Comparison of ENCODE assay signal across 14 cellular contexts in genomic region chr7:51314726-51315125, GRCh38. TPM values are rescaled to one million over a fixed set of nuclear protein-coding genes. Genes with fewer than 3 reads are reported as not detected.
DNase-seq lines count a peak whose midpoint lies in the region; ATAC-seq and TF ChIP-seq lines count a peak whose summit lies in the region.
"Had no signal": no experiment of that assay in that cellular context is flagged by ENCODE, and none has a peak within 500 bp of the region (broad histone marks: within the 10 kb centered on the region; RNA-seq: fewer than 3 reads in every experiment).

No MANE protein-coding gene starts in this region.

- H3T11ph ChIP-seq in H9 (ENCODE audit: low read length), result no peak overlapping the region

- no peak overlapping the region for H3K23ac ChIP-seq in H9 (ENCODE audit: insufficient read length, low read depth, low read length)

- no peak overlapping the region for H3K4ac ChIP-seq in H9 (ENCODE audit: low read depth, low read length)

- H2BK20ac ChIP-seq in H9 (ENCODE audit: low read depth, low read length, poor library complexity, severe bottlenecking), result no peak overlapping the region

- ATAC-seq in psoas muscle (peak; percentile 41 to 69 (median 55)), GM18858 (IDR thresholded peaks at IDR 0.05; ENCODE audit: unreplicated experiment) (no peak)

- no peak overlapping the region for H3K18ac ChIP-seq in H9 (ENCODE audit: insufficient read length, low read depth, low read length)

- H4K91ac ChIP-seq in H9 (ENCODE audit: insufficient read length, low read depth, low read length), result no peak overlapping the region

- H3K27ac Mint-ChIP-seq in H9, result no peak overlapping the region; a peak in 1 of 7 replicates
- H3K27ac Mint-ChIP-seq: activated B cell treated with CpG ODN at 0.5 μM for 24 hours; stimulated activated naive CD8-positive, alpha-beta T cell treated with anti-CD3 and anti-CD28 coated beads, Interleukin-15, Interleukin-2, amounts not matched to agents 100 ng/mL and 50 ng/mL, for 24 hours had no signal

- no peaks in the 10 kb centered on the region for H3K36me3 ChIP-seq in hepatocyte (replicated peaks; ENCODE audit: insufficient read depth, low read depth)
- H3K36me3 ChIP-seq in psoas muscle (ENCODE audit: insufficient read depth in 1 of 2, low read depth in 1 of 2), result no peaks in the 10 kb centered on the region
- no peaks in the 10 kb centered on the region for H3K36me3 ChIP-seq in spleen
- H3K36me3 ChIP-seq in brain microvascular endothelial cell (replicated peaks), result no peaks in the 10 kb centered on the region
- H3K36me3 ChIP-seq: colonic mucosa had no signal

- WGBS in H9 (ENCODE audit: extremely low coverage, insufficient read length, low lambda C conversion rate), result no CpG with 5 or more reads among the region's 4 CpGs
- WGBS in hepatocyte (ENCODE audit: low lambda C conversion rate, missing lambda C conversion rate), result 76% methylated on average over 4 of the region's 4 CpGs
- WGBS in psoas muscle, 3 donors, result 45 to 57% (median 57%) methylated on average over 4 of the region's 4 CpGs
- 85 to 88% (median 86%) methylated on average over 4 of the region's 4 CpGs for WGBS in spleen, 5 donors

- H3K36me3 Mint-ChIP-seq in H9 (ENCODE audit: insufficient read depth in 1 of 3, low read depth in 3 of 3), result no peaks in the 10 kb centered on the region; a peak in 1 of 7 replicates
- H3K36me3 Mint-ChIP-seq: naive B cell had no signal

- no peak overlapping the region for H3K14ac ChIP-seq in H9 (ENCODE audit: insufficient read depth, low read length)

- H3K9me3 Mint-ChIP-seq in H9, result no peaks in the 10 kb centered on the region; a peak in 1 of 5 replicates
- H3K9me3 Mint-ChIP-seq: activated B cell treated with CpG ODN at 0.5 μM for 24 hours; stimulated activated naive CD8-positive, alpha-beta T cell treated with anti-CD3 and anti-CD28 coated beads, Interleukin-15, Interleukin-2, amounts not matched to agents 100 ng/mL and 50 ng/mL, for 24 hours had no signal

- peaks cover 17% of the 10 kb centered on the region for H3K27me3 Mint-ChIP-seq in H9 (ENCODE audit: low read depth)

- H3K79me2 ChIP-seq in H9 (ENCODE audit: insufficient read depth, low read length) (peaks cover 1% of the 10 kb centered on the region; the same call in 1 of the 2 replicates), hepatocyte (peaks cover 48% of the 10 kb centered on the region)

- H3K4me3 ChIP-seq in hepatocyte, result peak overlapping the region; percentile 86
- H3K4me3 ChIP-seq in psoas muscle, result peak overlapping the region; percentile 81
- no peak overlapping the region for H3K4me3 ChIP-seq in spleen
- no peak overlapping the region for H3K4me3 ChIP-seq in brain microvascular endothelial cell (ENCODE audit: low read depth, low read length)

- no peak for TF ChIP-seq CTCF in H9 (conservative IDR thresholded peaks at IDR 0.05)
- TF ChIP-seq CTCF in hepatocyte (IDR thresholded peaks at IDR 0.05; ENCODE audit: poor library complexity), result no peak
- TF ChIP-seq CTCF in psoas muscle (IDR thresholded peaks at IDR 0.05), result no peak
- no peak for TF ChIP-seq CTCF in spleen (IDR thresholded peaks at IDR 0.05 in 8 of 11, conservative IDR thresholded peaks at IDR 0.05 in 3 of 11)
- TF ChIP-seq CTCF in brain microvascular endothelial cell (IDR thresholded peaks at IDR 0.05; ENCODE audit: low read depth, low read length, missing control alignments), result no peak

- in situ Hi-C loops in brain microvascular endothelial cell (cut with HindIII; ENCODE audit: low pct_ligation_motif_present, low sequenced_read_pairs), result no loop called here

- no peak for TF ChIP-seq POLR2A in spleen (IDR thresholded peaks at IDR 0.05)

- H3K4me1 ChIP-seq in H9 (ENCODE audit: insufficient read depth, low read length) (peaks cover 8% of the 10 kb centered on the region; the same call in 1 of the 2 replicates), hepatocyte (ENCODE audit: insufficient read depth) (peaks cover 17% of the 10 kb centered on the region), psoas muscle (peaks cover 5% of the 10 kb centered on the region), spleen (peaks cover 0 to 24% (median 18%) of the 10 kb centered on the region in 6 donors)
- H3K4me1 ChIP-seq: colonic mucosa had no signal

- no peaks in the 10 kb centered on the region for H3K9me3 ChIP-seq in H9 (ENCODE audit: control insufficient read depth, low read depth, low read length)
- no peaks in the 10 kb centered on the region for H3K9me3 ChIP-seq in hepatocyte (ENCODE audit: low read depth)
- H3K9me3 ChIP-seq in psoas muscle, result no peaks in the 10 kb centered on the region
- no peaks in the 10 kb centered on the region for H3K9me3 ChIP-seq in spleen
- H3K9me3 ChIP-seq: colonic mucosa had no signal

- no peak overlapping the region for H2BK120ac ChIP-seq in H9 (ENCODE audit: low read depth, low read length, poor library complexity, severe bottlenecking)

- H3K56ac ChIP-seq in H9 (ENCODE audit: insufficient read length, low read depth, low read length), result no peak overlapping the region

- H3K9ac ChIP-seq in H9 (ENCODE audit: extremely low read depth, insufficient read length, low read length), result no peak overlapping the region

- no peak overlapping the region for H2BK15ac ChIP-seq in H9 (ENCODE audit: low read depth, low read length)

- intact Hi-C loops in psoas muscle (cut with DNase I), result loop anchor here (2.0 to 5.0 kb wide), 3 partner anchors 36 to 87 kb away; no protein-coding TSS in a partner anchor
- intact Hi-C loops in spleen (cut with DNase I; ENCODE audit: low total_unique reads), result no loop called here

- peak overlapping the region; percentile 89 to 93 for H3K4me3 Mint-ChIP-seq in H9

- H3K27ac ChIP-seq in H9 (ENCODE audit: insufficient read length, low read depth, low read length) (no peak overlapping the region), hepatocyte (peak overlapping the region; percentile 95), psoas muscle (peak overlapping the region; percentile 90), spleen (no peak overlapping the region), brain microvascular endothelial cell (no peak overlapping the region)

- H3K9me2 ChIP-seq in hepatocyte (replicated peaks; ENCODE audit: insufficient read depth), result no peaks in the 10 kb centered on the region

- peaks cover 64 to 68% of the 10 kb centered on the region in 2 experiments for H3K4me1 Mint-ChIP-seq in H9

- H4K20me1 ChIP-seq in H9 (ENCODE audit: control insufficient read depth, insufficient read depth, insufficient read length) (no peaks in the 10 kb centered on the region), hepatocyte (ENCODE audit: insufficient read depth, poor library complexity, severe bottlenecking) (no peaks in the 10 kb centered on the region)

- no peak overlapping the region for H2AFZ ChIP-seq in H9 (ENCODE audit: low read length)
- no peak overlapping the region for H2AFZ ChIP-seq in hepatocyte

- no peak overlapping the region for H4K5ac ChIP-seq in H9 (ENCODE audit: insufficient read length, low read depth, low read length)

- H3K4me2 ChIP-seq in H9 (ENCODE audit: insufficient read depth, insufficient read length, low read length) (peak overlapping the region; percentile 78), hepatocyte (peak overlapping the region; percentile 87)

- H3K27me3 ChIP-seq in H9 (ENCODE audit: insufficient read depth, low read length), result peaks cover 3% of the 10 kb centered on the region; the same call in 1 of the 2 replicates
- no peaks in the 10 kb centered on the region for H3K27me3 ChIP-seq in hepatocyte
- H3K27me3 ChIP-seq in psoas muscle (ENCODE audit: insufficient read depth in 3 of 3, low read length in 2 of 3), result no peaks in the 10 kb centered on the region
- H3K27me3 ChIP-seq in spleen (replicated peaks in 1 of 7), result peaks cover 0 to 53% (median 22%) of the 10 kb centered on the region in 7 donors
- H3K27me3 ChIP-seq in brain microvascular endothelial cell (replicated peaks), result peaks cover 26% of the 10 kb centered on the region

- H4K8ac ChIP-seq in H9 (replicated peaks; ENCODE audit: insufficient read length, low read depth, low read length), result no peak overlapping the region

- DNase-seq in H9, result no peak
- peak; percentile 48 for DNase-seq in NCI-H748 treated with DMSO at 0.1 percent for 48 hours (lab: John Stamatoyannopoulos, UW)
- no peak for DNase-seq in hepatocyte (ENCODE audit: low spot score)
- DNase-seq in psoas muscle, result no peak
- DNase-seq in spleen, result no peak
- no peak for DNase-seq in brain microvascular endothelial cell
- no peak for DNase-seq in T-helper 2 cell
- DNase-seq: activated B cell treated with CpG ODN at 0.5 μM for 24 hours; activated effector memory CD4-positive, alpha-beta T cell treated with Interleukin-2 at 50 U/mL for 16 hours; naive B cell had no signal

- H2BK12ac ChIP-seq in H9 (ENCODE audit: insufficient read length, low read depth, low read length), result no peak overlapping the region

- no peak overlapping the region for H2AK5ac ChIP-seq in H9 (ENCODE audit: insufficient read length, low read length)

- H3K23me2 ChIP-seq in H9 (ENCODE audit: insufficient read length, low read depth, low read length, poor library complexity, severe bottlenecking), result peaks cover 16% of the 10 kb centered on the region

- H2BK5ac ChIP-seq in H9 (ENCODE audit: insufficient read length, low read length), result no peak overlapping the region

- no peaks in the 10 kb centered on the region for H3K79me1 ChIP-seq in H9 (ENCODE audit: insufficient read depth, low read depth, low read length, poor library complexity, severe bottlenecking)

RNA-seq across cellular contexts. Expression of gene COBL, which starts 1.9 kb away (rescaled TPM):
- total RNA-seq in H9 (2021) (52.3 and 52.7 TPM in 2 replicates), hepatocyte (17.9 and 20.5 TPM in 2 replicates), psoas muscle (100 to 1,000 TPM in 3 of 4 donors, 10 to 100 TPM in 1; 57.5 to 139 (median 117) TPM), spleen (under 1 TPM in 6 of 7 donors, not detected in 1; 0.09 to 0.69 (median 0.58) TPM)
- polyA plus RNA-seq in hepatocyte (7.8 and 8.6 TPM in 2 replicates), psoas muscle (100 to 1,000 TPM in 2 of 3 donors, 10 to 100 TPM in 1; 59.5 to 122 (median 115) TPM), spleen (under 1 TPM; 0.09 to 0.80 (median 0.35) TPM)
- total RNA-seq: activated B cell treated with CpG ODN at 0.5 μM for 24 hours, glomerular endothelial cell had no signal

Comparison
In these comparisons a context has a peak if more than half of its experiments do, and no peak if none do; other contexts are left out.
1. H3K27ac ChIP-seq: peak in hepatocyte (single experiment) and psoas muscle (single experiment); none in H9 (single experiment), spleen (0 of 8) and brain microvascular endothelial cell (single experiment).
2. H3K4me3 ChIP-seq: peak in hepatocyte (single experiment) and psoas muscle (single experiment); none in spleen (0 of 8) and brain microvascular endothelial cell (single experiment).
3. RNA of gene COBL, which starts 1.9 kb away (total RNA-seq): 57.5 to 139 TPM in psoas muscle, 52.3 to 52.7 TPM in H9 and 17.9 to 20.5 TPM in hepatocyte; 0.09 to 0.69 TPM in spleen; every median in the first group is over 10 times any median in the second.